16 cellular contexts compared by ENCODE assay signal in the genomic region with DNA sequence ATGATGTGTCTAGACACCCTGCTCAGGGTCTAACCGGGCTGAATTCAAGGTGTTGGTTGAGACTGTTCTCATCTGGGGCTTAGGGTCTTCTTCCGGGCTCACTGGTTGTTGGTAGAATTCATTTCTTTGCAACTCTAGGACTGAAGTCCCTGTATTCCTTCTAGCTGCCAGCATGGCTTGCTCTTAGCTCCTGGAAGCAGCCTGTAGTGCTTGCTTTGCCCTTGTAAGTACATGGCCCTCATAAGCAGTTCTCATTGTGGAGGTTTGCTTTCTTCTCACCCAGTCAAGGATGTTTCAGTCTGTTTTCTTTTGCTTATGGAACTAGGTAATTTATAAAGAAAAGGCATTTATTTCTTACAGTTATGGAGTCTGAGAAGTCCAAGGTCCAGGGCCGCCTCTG. TPM values are rescaled to one million over a fixed set of nuclear protein-coding genes. Genes with fewer than 3 reads are reported as not detected.
A peak's percentile ranks its signal among the peaks of the same experiment; 100 is the strongest.
DNase-seq lines count a peak whose midpoint lies in the region; ATAC-seq and TF ChIP-seq lines count a peak whose summit lies in the region.
"Had no signal": no experiment of that assay in that cellular context is flagged by ENCODE, and none has a peak within 500 bp of the region (broad histone marks: within the 10 kb centered on the region; RNA-seq: fewer than 3 reads in every experiment).

No MANE protein-coding gene starts in this region.

- peaks cover 8% of the 10 kb centered on the region for H3K79me1 ChIP-seq in trophoblast cell (ENCODE audit: low read length)

- BruUV-seq in MCF 10A (replicated peaks; lab: Mats Ljungman, UMichigan) (no TSS peak), mammary epithelial cell (replicated peaks; lab: Mats Ljungman, UMichigan) (no TSS peak)

- no peak overlapping the region for H3K18ac ChIP-seq in trophoblast cell (ENCODE audit: low read length)

- H3K4me1 ChIP-seq in mammary epithelial cell (ENCODE audit: insufficient read depth, low read length) (no peaks in the 10 kb centered on the region), trophoblast cell (ENCODE audit: control insufficient read depth in 1 of 2, insufficient read depth in 2 of 2, low read length in 2 of 2) (peaks cover 6 to 11% of the 10 kb centered on the region in 2 experiments), upper lobe of right lung (peaks cover 5% of the 10 kb centered on the region), esophagus squamous epithelium (peaks cover 0 to 14% (median 5%) of the 10 kb centered on the region in 3 donors), spleen (peaks cover 0 to 13% (median 3%) of the 10 kb centered on the region in 6 donors)
- H3K4me1 ChIP-seq: BLaER1 had no signal

- H3K79me2 ChIP-seq in mammary epithelial cell (ENCODE audit: insufficient read depth, low read length), result peaks cover 65% of the 10 kb centered on the region
- H3K79me2 ChIP-seq in trophoblast cell (ENCODE audit: control insufficient read depth, insufficient read depth, low read length, poor library complexity), result no peaks in the 10 kb centered on the region

- in situ Hi-C loops in mammary epithelial cell (cut with MboI; ENCODE audit: low sequenced_read_pairs in 2 of 2), result no loop called here

- H3K4ac ChIP-seq in trophoblast cell (ENCODE audit: low read depth, low read length), result peak overlapping the region; percentile 39

- H3K9me3 ChIP-seq in mammary epithelial cell (replicated peaks; ENCODE audit: insufficient read depth, low read length) (no peaks in the 10 kb centered on the region), T-helper 17 cell (ENCODE audit: control insufficient read depth, low read length, poor library complexity, severe bottlenecking) (no peaks in the 10 kb centered on the region), trophoblast cell (ENCODE audit: insufficient read depth, low read depth, low read length) (no peaks in the 10 kb centered on the region), upper lobe of right lung (no peaks in the 10 kb centered on the region), esophagus squamous epithelium (no peaks in the 10 kb centered on the region), spleen (no peaks in the 10 kb centered on the region)
- H3K9me3 ChIP-seq: BLaER1 had no signal

- no peak overlapping the region for H3K27ac ChIP-seq in mammary epithelial cell (ENCODE audit: insufficient read depth, low read depth, low read length)
- no peak overlapping the region for H3K27ac ChIP-seq in trophoblast cell (ENCODE audit: low read depth, low read length)
- no peak overlapping the region for H3K27ac ChIP-seq in upper lobe of right lung
- H3K27ac ChIP-seq in esophagus squamous epithelium, result no peak overlapping the region
- no peak overlapping the region for H3K27ac ChIP-seq in spleen
- H3K27ac ChIP-seq: BLaER1 had no signal

- intact Hi-C loops in MCF 10A (cut with micrococcal nuclease), result no loop called here
- intact Hi-C loops in mammary epithelial cell (cut with micrococcal nuclease), result no loop called here
- intact Hi-C loops in upper lobe of right lung (cut with DNase I), result no loop called here
- intact Hi-C loops in esophagus squamous epithelium (cut with DNase I), result no loop called here
- intact Hi-C loops in spleen (cut with DNase I; ENCODE audit: low total_unique reads), result no loop called here

- POLR2A ChIA-PET in MCF 10A (lab: Yijun Ruan, JAX), result interaction anchor here (1.9 kb wide), 1 partner anchor 14 kb away, joined by 6 read pairs; no protein-coding TSS in a partner anchor

- H2BK12ac ChIP-seq in trophoblast cell (ENCODE audit: low read length), result no peak overlapping the region

- 97% methylated on average over 3 of the region's 3 CpGs for WGBS in mammary epithelial cell (ENCODE audit: low coverage, missing lambda C conversion rate)
- WGBS in trophoblast cell (ENCODE audit: extremely low coverage, insufficient coverage, insufficient read length), result no CpG with 5 or more reads among the region's 3 CpGs
- 93 to 97% methylated on average over 2 to 3 of the region's 3 CpGs for WGBS in esophagus squamous epithelium, 2 donors
- 95 to 99% (median 96%) methylated on average over 3 of the region's 3 CpGs for WGBS in spleen, 5 donors

- H3K27ac Mint-ChIP-seq in MCF 10A (ENCODE audit: low read depth, unreplicated experiment), result peak overlapping the region; percentile 40
- peak overlapping the region; percentile 19 for H3K27ac Mint-ChIP-seq in T-helper 17 cell
- H3K27ac Mint-ChIP-seq: CD8-positive, alpha-beta T cell had no signal

- no peak overlapping the region for H2BK5ac ChIP-seq in trophoblast cell (ENCODE audit: low read depth, low read length, poor library complexity)

- no peak overlapping the region for H3K14ac ChIP-seq in trophoblast cell (ENCODE audit: low read length)

- H3K36me3 ChIP-seq in mammary epithelial cell (ENCODE audit: insufficient read depth, low read length) (no peaks in the 10 kb centered on the region), trophoblast cell (ENCODE audit: control insufficient read depth in 1 of 2, insufficient read depth in 2 of 2, low read length in 2 of 2) (no peaks in the 10 kb centered on the region), upper lobe of right lung (no peaks in the 10 kb centered on the region), esophagus squamous epithelium (no peaks in the 10 kb centered on the region), spleen (no peaks in the 10 kb centered on the region)
- H3K36me3 ChIP-seq: BLaER1 had no signal

- H2BK120ac ChIP-seq in trophoblast cell (ENCODE audit: insufficient read depth, low read length, poor library complexity), result no peak overlapping the region

- CTCF ChIA-PET in MCF 10A (lab: Yijun Ruan, JAX), result interaction anchor here (0.7 kb wide), 2 partner anchors 19 to 868 kb away, joined by 3 read pairs; no protein-coding TSS in a partner anchor
- CTCF ChIA-PET in mammary epithelial cell (lab: Charles Lee; ENCODE audit: low non-redundant PET), result no interaction called here

- no peak overlapping the region for H4K91ac ChIP-seq in trophoblast cell (ENCODE audit: low read depth, low read length)

- H2AK5ac ChIP-seq in trophoblast cell (ENCODE audit: low read length), result no peak overlapping the region

- no peaks in the 10 kb centered on the region for H4K20me1 ChIP-seq in mammary epithelial cell (ENCODE audit: insufficient read depth, low read length)

- no peak for ATAC-seq in T-helper 17 cell
- ATAC-seq in upper lobe of right lung, result peak; percentile 90
- ATAC-seq: CD8-positive, alpha-beta T cell; GM12878 had no signal

- TF ChIP-seq POLR2A in esophagus squamous epithelium (IDR thresholded peaks at IDR 0.05), result no peak
- TF ChIP-seq POLR2A in spleen (IDR thresholded peaks at IDR 0.05), result no peak

- no peak overlapping the region for H4K12ac ChIP-seq in trophoblast cell (ENCODE audit: low read depth, low read length)

- H3K9ac ChIP-seq in mammary epithelial cell (ENCODE audit: insufficient read depth, low read length), result no peak overlapping the region
- H3K9ac ChIP-seq in trophoblast cell (ENCODE audit: low read length), result no peak overlapping the region
- H3K9ac ChIP-seq: BLaER1 had no signal

- TF ChIP-seq CTCF in MCF 10A (IDR thresholded peaks at IDR 0.05; ENCODE audit: unreplicated experiment), result no peak
- no peak for TF ChIP-seq CTCF in mammary epithelial cell (conservative IDR thresholded peaks at IDR 0.05 in 1 of 2, IDR thresholded peaks at IDR 0.05 in 1 of 2; ENCODE audit: extremely low read depth in 1 of 2, insufficient read depth in 1 of 2, low read depth in 1 of 2, low read length in 2 of 2)
- TF ChIP-seq CTCF in upper lobe of right lung (IDR thresholded peaks at IDR 0.05), result no peak
- no peak for TF ChIP-seq CTCF in esophagus squamous epithelium (IDR thresholded peaks at IDR 0.05)
- TF ChIP-seq CTCF in spleen (IDR thresholded peaks at IDR 0.05 in 8 of 11, conservative IDR thresholded peaks at IDR 0.05 in 3 of 11), result no peak

- dilution Hi-C loops in mammary epithelial cell (cut with HindIII; ENCODE audit: low sequenced_read_pairs), result no loop called here

- no peaks in the 10 kb centered on the region for H3K27me3 Mint-ChIP-seq in MCF 10A (ENCODE audit: insufficient read depth, unreplicated experiment)
- H3K27me3 Mint-ChIP-seq in T-helper 17 cell, result no peaks in the 10 kb centered on the region

- no peak overlapping the region for H3K23ac ChIP-seq in trophoblast cell (ENCODE audit: low read length)

- DNase-seq in MCF 10A (ENCODE audit: unreplicated experiment) (no peak), mammary epithelial cell (no peak), T-helper 17 cell (no peak), trophoblast cell (no peak), upper lobe of right lung (no peak), esophagus squamous epithelium (lab: John Stamatoyannopoulos, UW) (no peak), spleen (no peak)
- DNase-seq: 8988T; Calu3; CD8-positive, alpha-beta T cell; DMS79 treated with DMSO at 0.1 percent for 48 hours; GF-D8; H9 had no signal

- no peaks in the 10 kb centered on the region for H3K4me1 Mint-ChIP-seq in MCF 10A (ENCODE audit: insufficient read depth, unreplicated experiment)
- peaks cover 22% of the 10 kb centered on the region for H3K4me1 Mint-ChIP-seq in T-helper 17 cell

- H3K4me3 ChIP-seq in mammary epithelial cell (replicated peaks in 1 of 3; ENCODE audit: insufficient read depth in 1 of 3, low read depth in 2 of 3, low read length in 3 of 3) (no peak overlapping the region), trophoblast cell (ENCODE audit: low read depth, low read length) (no peak overlapping the region), upper lobe of right lung (no peak overlapping the region), esophagus squamous epithelium (no peak overlapping the region), spleen (no peak overlapping the region)
- H3K4me3 ChIP-seq: BLaER1, GM12878 had no signal

- H3K36me3 Mint-ChIP-seq in MCF 10A (ENCODE audit: insufficient read depth, unreplicated experiment) (no peaks in the 10 kb centered on the region), T-helper 17 cell (ENCODE audit: low read depth) (no peaks in the 10 kb centered on the region)

- H2AFZ ChIP-seq in mammary epithelial cell (ENCODE audit: low read depth, low read length) (no peak overlapping the region), trophoblast cell (ENCODE audit: insufficient read depth, low read length, poor library complexity) (no peak overlapping the region)

- H3K4me3 Mint-ChIP-seq in MCF 10A (ENCODE audit: unreplicated experiment) (no peak overlapping the region), T-helper 17 cell (no peak overlapping the region)
- H3K4me3 Mint-ChIP-seq: CD14-positive monocyte; CD8-positive, alpha-beta T cell; H9 had no signal

- H3K4me2 ChIP-seq in mammary epithelial cell (ENCODE audit: insufficient read depth, low read depth, low read length) (no peak overlapping the region), trophoblast cell (ENCODE audit: low read length) (no peak overlapping the region)
- H3K4me2 ChIP-seq: BLaER1 had no signal

- H3K9me3 Mint-ChIP-seq in MCF 10A (ENCODE audit: unreplicated experiment), result no peaks in the 10 kb centered on the region
- H3K9me3 Mint-ChIP-seq: CD8-positive, alpha-beta T cell; H9 had no signal

- H4K8ac ChIP-seq in trophoblast cell (ENCODE audit: low read depth, low read length), result no peak overlapping the region

- H3K27me3 ChIP-seq in mammary epithelial cell (ENCODE audit: insufficient read depth, low read length), result no peaks in the 10 kb centered on the region
- H3K27me3 ChIP-seq in trophoblast cell (ENCODE audit: insufficient read depth, low read length), result no peaks in the 10 kb centered on the region
- H3K27me3 ChIP-seq in upper lobe of right lung, result no peaks in the 10 kb centered on the region
- no peaks in the 10 kb centered on the region for H3K27me3 ChIP-seq in esophagus squamous epithelium
- H3K27me3 ChIP-seq in spleen (replicated peaks in 1 of 7), result no peaks in the 10 kb centered on the region
- H3K27me3 ChIP-seq: BLaER1 had no signal

RNA-seq across cellular contexts. Expression of a gene that starts 26.3 kb away (rescaled TPM):
- total RNA-seq in MCF 10A (2022) (16.4 and 21.0 TPM in 2 replicates), mammary epithelial cell (10 to 100 TPM; 18.2 to 18.4 TPM), T-helper 17 cell (10 to 100 TPM; 16.9 to 19.6 TPM), upper lobe of right lung (13.5 TPM), esophagus squamous epithelium (10 to 100 TPM; 12.5 to 36.0 (median 24.3) TPM), spleen (10 to 100 TPM; 11.0 to 28.8 (median 15.3) TPM)
- polyA plus RNA-seq in mammary epithelial cell (16.5 TPM), spleen (1 to 10 TPM; 3.0 to 5.5 (median 5.4) TPM)
- 29.8 TPM for polyA minus RNA-seq in mammary epithelial cell
- polyA plus RNA-seq in trophoblast cell (2013), result 11.3 and 12.1 TPM in 2 replicates
